In genomic region chr6:12602951-12603710, GRCh38 we compare ENCODE assay signal across 8 cellular contexts.
DNase-seq lines count a peak whose midpoint lies in the region; ATAC-seq and TF ChIP-seq lines count a peak whose summit lies in the region.

No MANE protein-coding gene starts in this region.

- no peaks in the 10 kb centered on the region for H3K27me3 Mint-ChIP-seq in osteocyte (ENCODE audit: unreplicated experiment)
- H3K27me3 Mint-ChIP-seq in CD4-positive, alpha-beta memory T cell, result peaks cover 4 to 6% of the 10 kb centered on the region in 2 donors

- TF ChIP-seq EP300 in esophagus muscularis mucosa (IDR thresholded peaks at IDR 0.05), result no peak

- intact Hi-C loops in esophagus muscularis mucosa (cut with DNase I), result loop anchor here (5.0 to 10.0 kb wide), 2 partner anchors 206 to 448 kb away; no protein-coding TSS in a partner anchor
- intact Hi-C loops in CD4-positive, alpha-beta memory T cell (cut with micrococcal nuclease), result no loop called here

- POLR2A ChIA-PET in CD4-positive, alpha-beta memory T cell (lab: Charles Lee; ENCODE audit: partially characterized antibody), result no interaction called here

- no peak overlapping the region for H3K4me3 ChIP-seq in OCI-LY3 (ENCODE audit: low read length)
- no peak overlapping the region for H3K4me3 ChIP-seq in esophagus muscularis mucosa
- H3K4me3 ChIP-seq in CD4-positive, alpha-beta memory T cell (ENCODE audit: low read length in 2 of 2), result no peak overlapping the region

- H3K9me3 ChIP-seq in OCI-LY3 (ENCODE audit: insufficient read depth, low read length) (no peaks in the 10 kb centered on the region), esophagus muscularis mucosa (no peaks in the 10 kb centered on the region)
- H3K9me3 ChIP-seq in CD4-positive, alpha-beta memory T cell (ENCODE audit: control insufficient read depth in 1 of 2, low read length in 2 of 2), result no peaks in the 10 kb centered on the region

- H3K4me2 ChIP-seq in OCI-LY3 (ENCODE audit: low read length), result no peak overlapping the region

- no peaks in the 10 kb centered on the region for H3K79me2 ChIP-seq in OCI-LY3 (ENCODE audit: low read length)

- H4K20me1 ChIP-seq in OCI-LY3 (ENCODE audit: insufficient read depth, low read length), result no peaks in the 10 kb centered on the region

- H3K4me1 Mint-ChIP-seq in osteocyte (ENCODE audit: unreplicated experiment), result peaks cover 42% of the 10 kb centered on the region
- peaks cover 0 to 3% (median 1%) of the 10 kb centered on the region in 4 donors for H3K4me1 Mint-ChIP-seq in CD4-positive, alpha-beta memory T cell

- H3K36me3 ChIP-seq in OCI-LY3 (replicated peaks; ENCODE audit: low read depth, low read length) (no peaks in the 10 kb centered on the region), esophagus muscularis mucosa (no peaks in the 10 kb centered on the region)
- no peaks in the 10 kb centered on the region for H3K36me3 ChIP-seq in CD4-positive, alpha-beta memory T cell (ENCODE audit: insufficient read depth, low read length)

- no peak for ATAC-seq in GM18861 (IDR thresholded peaks at IDR 0.05; ENCODE audit: unreplicated experiment)

- TF ChIP-seq CTCF in OCI-LY3 (IDR thresholded peaks at IDR 0.05; ENCODE audit: low read depth, low read length), result peak; percentile 49
- peak; percentile 50 to 55 (median 54) for TF ChIP-seq CTCF in esophagus muscularis mucosa (IDR thresholded peaks at IDR 0.05)
- peak; percentile 77 for TF ChIP-seq CTCF in osteocyte (IDR thresholded peaks at IDR 0.05)

- CTCF ChIA-PET in CD4-positive, alpha-beta memory T cell (lab: Charles Lee; ENCODE audit: partially characterized antibody), result no interaction called here

- 76% methylated on average over 6 of the region's 6 CpGs for WGBS in esophagus muscularis mucosa

- no peak overlapping the region for H3K27ac ChIP-seq in OCI-LY3 (ENCODE audit: low read length)
- H3K27ac ChIP-seq in esophagus muscularis mucosa (replicated peaks in 1 of 4), result no peak overlapping the region
- no peak overlapping the region for H3K27ac ChIP-seq in CD4-positive, alpha-beta memory T cell (ENCODE audit: low read depth, low read length)

- H3K9me3 Mint-ChIP-seq in osteocyte (ENCODE audit: unreplicated experiment), result no peaks in the 10 kb centered on the region
- no peaks in the 10 kb centered on the region for H3K9me3 Mint-ChIP-seq in CD4-positive, alpha-beta memory T cell

- TF ChIP-seq POLR2A in esophagus muscularis mucosa (IDR thresholded peaks at IDR 0.05; ENCODE audit: low read depth), result no peak

- DNase-seq in NCI-H345 (lab: John Stamatoyannopoulos, UW) (peak; percentile 0), NCI-H345 treated with DMSO at 0.1 percent for 48 hours (lab: John Stamatoyannopoulos, UW; ENCODE audit: unreplicated experiment) (no peak), esophagus muscularis mucosa (ENCODE audit: extremely low spot score) (no peak), osteocyte (ENCODE audit: extremely low spot score, unreplicated experiment) (no peak), foreskin melanocyte (no peak)
- no peak for DNase-seq in CD4-positive, alpha-beta memory T cell

- H3K36me3 Mint-ChIP-seq in osteocyte (ENCODE audit: unreplicated experiment), result no peaks in the 10 kb centered on the region
- H3K36me3 Mint-ChIP-seq in CD4-positive, alpha-beta memory T cell, result no peaks in the 10 kb centered on the region

- H2AFZ ChIP-seq in OCI-LY3 (ENCODE audit: low read depth, low read length), result no peak overlapping the region

- H3K27ac Mint-ChIP-seq in osteocyte (ENCODE audit: unreplicated experiment), result peak overlapping the region; percentile 2
- no peak overlapping the region for H3K27ac Mint-ChIP-seq in CD4-positive, alpha-beta memory T cell

- H3K4me3 Mint-ChIP-seq in osteocyte (ENCODE audit: unreplicated experiment), result no peak overlapping the region
- no peak overlapping the region for H3K4me3 Mint-ChIP-seq in CD4-positive, alpha-beta memory T cell

- no peak overlapping the region for H3K9ac ChIP-seq in OCI-LY3 (ENCODE audit: low read length)

- H3K27me3 ChIP-seq in OCI-LY3 (ENCODE audit: low read depth, low read length) (0 out of 2 replicates have a peak, but pooled peaks cover 14% of the 10 kb centered on the region), esophagus muscularis mucosa (peaks cover 0 to 4% (median 0%) of the 10 kb centered on the region in 4 donors)
- no peaks in the 10 kb centered on the region for H3K27me3 ChIP-seq in CD4-positive, alpha-beta memory T cell (ENCODE audit: insufficient read depth, low read length)

- peaks cover 18% of the 10 kb centered on the region for H3K4me1 ChIP-seq in OCI-LY3 (ENCODE audit: low read length)
- H3K4me1 ChIP-seq in esophagus muscularis mucosa, result peaks cover 0 to 23% (median 0%) of the 10 kb centered on the region in 4 donors
- no peaks in the 10 kb centered on the region for H3K4me1 ChIP-seq in CD4-positive, alpha-beta memory T cell (ENCODE audit: insufficient read depth, low read length)
